Comparison of ENCODE assay signal across 16 cellular contexts in genomic region chr14:101583006-101583708, GRCh38. TPM values are rescaled to one million over a fixed set of nuclear protein-coding genes. Genes with fewer than 3 reads are reported as not detected.
DNase-seq lines count a peak whose midpoint lies in the region; ATAC-seq and TF ChIP-seq lines count a peak whose summit lies in the region.
"Had no signal": no experiment of that assay in that cellular context is flagged by ENCODE, and none has a peak within 500 bp of the region (broad histone marks: within the 10 kb centered on the region; RNA-seq: fewer than 3 reads in every experiment).

No MANE protein-coding gene starts in this region.

- peak overlapping the region; percentile 49 for H3K18ac ChIP-seq in neuronal stem cell (ENCODE audit: low read length)

- H3K9ac ChIP-seq in SK-N-MC (ENCODE audit: insufficient read length) = no peak overlapping the region
- H3K9ac ChIP-seq in neuronal stem cell (ENCODE audit: low read depth, low read length, poor library complexity) = no peak overlapping the region
- H3K9ac ChIP-seq: BLaER1 treated with 17β-estradiol and CSF1 and Interleukin-3, amounts not matched to agents 10 nM and 100 nM; GM23248 had no signal

- H3K4me1 ChIP-seq in neuronal stem cell (ENCODE audit: control insufficient read depth in 2 of 2, insufficient read depth in 1 of 2, low read depth in 1 of 2, low read length in 2 of 2) (peaks cover 6 to 8% of the 10 kb centered on the region in 2 donors), upper lobe of right lung (no peaks in the 10 kb centered on the region)
- H3K4me1 ChIP-seq: A549 had no signal

- no peak overlapping the region for H3K14ac ChIP-seq in neuronal stem cell (ENCODE audit: low read length)

- H3K36me3 ChIP-seq in SK-N-MC (ENCODE audit: insufficient read depth, low read length) = no peaks in the 10 kb centered on the region
- no peaks in the 10 kb centered on the region for H3K36me3 ChIP-seq in neuronal stem cell (replicated peaks in 1 of 2; ENCODE audit: control insufficient read depth in 2 of 2, insufficient read depth in 2 of 2, low read length in 2 of 2)
- no peaks in the 10 kb centered on the region for H3K36me3 ChIP-seq in upper lobe of right lung
- H3K36me3 ChIP-seq: BLaER1 treated with 17β-estradiol and CSF1 and Interleukin-3, amounts not matched to agents 10 nM and 100 nM had no signal

- H3K4me3 Mint-ChIP-seq in chondrocyte (ENCODE audit: unreplicated experiment) = no peak overlapping the region
- H3K4me3 Mint-ChIP-seq: CD4-positive, CD25-positive, alpha-beta regulatory T cell had no signal

- no peak overlapping the region for H4K91ac ChIP-seq in neuronal stem cell (ENCODE audit: low read depth, low read length, poor library complexity)

- H2BK15ac ChIP-seq in neuronal stem cell (ENCODE audit: low read length) = no peak overlapping the region

- no peak overlapping the region for H2BK12ac ChIP-seq in neuronal stem cell (ENCODE audit: low read length)

- no peak overlapping the region for H2BK5ac ChIP-seq in neuronal stem cell (ENCODE audit: low read length)

- intact Hi-C loops in upper lobe of right lung (cut with DNase I) = no loop called here

- peak overlapping the region; percentile 73 for H3K4me3 ChIP-seq in SK-N-MC
- peak overlapping the region in 1 of 2 donors; percentile 58 for H3K4me3 ChIP-seq in neuronal stem cell (ENCODE audit: low read length in 2 of 2)
- H3K4me3 ChIP-seq in upper lobe of right lung = no peak overlapping the region
- H3K4me3 ChIP-seq: A549; BLaER1 treated with 17β-estradiol and CSF1 and Interleukin-3, amounts not matched to agents 10 nM and 100 nM had no signal

- no peak overlapping the region for H3K4me2 ChIP-seq in neuronal stem cell (ENCODE audit: insufficient read depth, low read length, poor library complexity, severe bottlenecking)
- H3K4me2 ChIP-seq: A549; BLaER1 treated with 17β-estradiol and CSF1 and Interleukin-3, amounts not matched to agents 10 nM and 100 nM had no signal

- no peaks in the 10 kb centered on the region for H3K79me1 ChIP-seq in neuronal stem cell (ENCODE audit: low read depth, low read length)

- H3K27me3 Mint-ChIP-seq in chondrocyte (ENCODE audit: low read depth) = peaks cover 25% of the 10 kb centered on the region

- H3K27ac ChIP-seq in SK-N-MC (peak overlapping the region; percentile 91), neuronal stem cell (replicated peaks; ENCODE audit: low read length) (no peak overlapping the region), upper lobe of right lung (no peak overlapping the region)
- H3K27ac ChIP-seq: A549; BLaER1 treated with 17β-estradiol and CSF1 and Interleukin-3, amounts not matched to agents 10 nM and 100 nM; GM23248; HL-60 had no signal

- peaks cover 3% of the 10 kb centered on the region; the same call in 1 of the 2 replicates for H3K9me3 ChIP-seq in SK-N-MC (ENCODE audit: low read depth, low read length)
- peaks cover 0 to 4% of the 10 kb centered on the region in 2 donors for H3K9me3 ChIP-seq in neuronal stem cell (replicated peaks in 1 of 2; ENCODE audit: control insufficient read depth in 2 of 2, insufficient read depth in 1 of 2, low read depth in 1 of 2, low read length in 2 of 2)
- H3K9me3 ChIP-seq in upper lobe of right lung = no peaks in the 10 kb centered on the region
- H3K9me3 ChIP-seq: A549 had no signal

- peak overlapping the region; percentile 63 for H2AK5ac ChIP-seq in neuronal stem cell (ENCODE audit: low read depth, low read length)

- TF ChIP-seq CTCF in chondrocyte (IDR thresholded peaks at IDR 0.05) (no peak), upper lobe of right lung (IDR thresholded peaks at IDR 0.05) (no peak)

- no peak overlapping the region for H3K23ac ChIP-seq in neuronal stem cell (ENCODE audit: low read depth, low read length, poor library complexity)

- no peak overlapping the region for H3K27ac Mint-ChIP-seq in chondrocyte (ENCODE audit: unreplicated experiment)
- H3K27ac Mint-ChIP-seq: CD4-positive, CD25-positive, alpha-beta regulatory T cell had no signal

- no peak overlapping the region for H4K8ac ChIP-seq in neuronal stem cell (ENCODE audit: low read depth, low read length)

- H2AFZ ChIP-seq in neuronal stem cell (ENCODE audit: low read length) = no peak overlapping the region

- no peak overlapping the region for H2BK120ac ChIP-seq in neuronal stem cell (ENCODE audit: low read depth, low read length)

- no peak overlapping the region for H3K4ac ChIP-seq in neuronal stem cell (ENCODE audit: low read length)

- no peak for ATAC-seq in upper lobe of right lung
- ATAC-seq: A549 had no signal

- H3K27me3 ChIP-seq in neuronal stem cell (ENCODE audit: control insufficient read depth in 3 of 3, insufficient read depth in 3 of 3, low read depth in 1 of 3, low read length in 3 of 3) (no peaks in the 10 kb centered on the region), upper lobe of right lung (no peaks in the 10 kb centered on the region)

- WGBS in neuronal stem cell (ENCODE audit: extremely low coverage in 2 of 2, insufficient read length in 2 of 2, insufficient replicate concordance in 1 of 2), 2 donors = 100% methylated on average over 1 of the region's 18 CpGs; no CpG with 5 or more reads in 1 of the 2 donors

- H3K36me3 Mint-ChIP-seq in chondrocyte (ENCODE audit: low read depth) = peaks cover 2% of the 10 kb centered on the region
- H3K36me3 Mint-ChIP-seq: CD4-positive, CD25-positive, alpha-beta regulatory T cell had no signal

- H3K9me3 Mint-ChIP-seq in chondrocyte (ENCODE audit: low read depth) = peaks cover 9% of the 10 kb centered on the region
- H3K9me3 Mint-ChIP-seq: CD4-positive, CD25-positive, alpha-beta regulatory T cell had no signal

- no peaks in the 10 kb centered on the region for H3K4me1 Mint-ChIP-seq in chondrocyte (ENCODE audit: low read depth)
- H3K4me1 Mint-ChIP-seq: CD4-positive, CD25-positive, alpha-beta regulatory T cell had no signal

- DNase-seq in SK-N-MC (ENCODE audit: low read depth, low spot score) = no peak
- peak; percentile 52 for DNase-seq in chondrocyte (ENCODE audit: low spot score)
- no peak for DNase-seq in neuronal stem cell (ENCODE audit: low spot score)
- DNase-seq in upper lobe of right lung = peak; percentile 38
- no peak for DNase-seq in NCI-H146 treated with DMSO at 0.1 percent for 48 hours (lab: John Stamatoyannopoulos, UW; ENCODE audit: unreplicated experiment)
- DNase-seq in AG08396 (ENCODE audit: low spot score) = no peak
- no peak for DNase-seq in NCI-H510A (lab: John Stamatoyannopoulos, UW)
- DNase-seq: AML-193; CD4-positive, CD25-positive, alpha-beta regulatory T cell; DMS 273 treated with DMSO at 0.1 percent for 48 hours; GM23248; H7 had no signal

RNA-seq across cellular contexts. Expression of gene DIO3, which starts 21.9 kb away (rescaled TPM):
- not detected in 3 replicates for total RNA-seq in chondrocyte
- polyA plus RNA-seq in neuronal stem cell (2013, experiment 1 of 2) = 8.3 TPM
- 7.9 TPM for polyA plus RNA-seq in neuronal stem cell (2013, experiment 2 of 2)
- 0.67 TPM for total RNA-seq in upper lobe of right lung
- total RNA-seq: CD4-positive, CD25-positive, alpha-beta regulatory T cell; Daoy; GM23248 had no signal
- polyA plus RNA-seq: CD4-positive, CD25-positive, alpha-beta regulatory T cell; GM23248 had no signal

Comparison
In these comparisons a context has a peak if more than half of its experiments do, and no peak if none do; other contexts are left out.
1. DNase-seq: peak in chondrocyte (single experiment) and upper lobe of right lung (single experiment); none in SK-N-MC (single experiment), neuronal stem cell (single experiment), NCI-H146 treated with DMSO at 0.1 percent for 48 hours (single experiment), AG08396 (single experiment) and NCI-H510A (single experiment).